ENCODE assay signal across 10 cellular contexts in the genomic region with DNA sequence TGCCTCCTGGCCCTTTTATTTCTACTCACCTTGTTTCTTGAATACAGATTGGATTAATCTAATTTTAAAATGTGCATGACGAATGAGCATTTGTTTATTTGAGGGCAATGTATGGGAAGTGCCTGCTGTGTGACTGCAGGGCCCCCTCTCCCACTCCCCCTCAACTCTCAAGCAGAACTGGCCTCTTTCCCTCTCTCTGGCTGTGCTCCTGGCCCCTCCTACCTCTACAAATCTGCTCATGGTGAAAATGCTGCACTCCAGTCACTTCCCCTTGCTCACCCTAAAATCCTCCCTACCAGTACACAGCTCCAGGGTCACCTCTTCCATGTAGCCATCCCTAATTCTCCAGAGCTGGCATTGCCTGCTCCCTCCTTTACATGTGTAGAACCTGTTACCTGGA. TPM values are rescaled to one million over a fixed set of nuclear protein-coding genes. Genes with fewer than 3 reads are reported as not detected.
DNase-seq lines count a peak whose midpoint lies in the region; ATAC-seq and TF ChIP-seq lines count a peak whose summit lies in the region.
"Had no signal": no experiment of that assay in that cellular context is flagged by ENCODE, and none has a peak within 500 bp of the region (broad histone marks: within the 10 kb centered on the region; RNA-seq: fewer than 3 reads in every experiment).

No MANE protein-coding gene starts in this region.

- H3K27me3 ChIP-seq in heart left ventricle (no peaks in the 10 kb centered on the region), breast epithelium (no peaks in the 10 kb centered on the region), muscle layer of duodenum (ENCODE audit: low read depth, low read length) (no peaks in the 10 kb centered on the region), uterus (no peaks in the 10 kb centered on the region)
- H3K27me3 ChIP-seq in effector memory CD4-positive, alpha-beta T cell (replicated peaks; ENCODE audit: control insufficient read depth, insufficient read depth, low read length, poor library complexity, severe bottlenecking), result peaks cover 6% of the 10 kb centered on the region

- H3K4me1 ChIP-seq in heart left ventricle, result peaks cover 34 to 72% (median 65%) of the 10 kb centered on the region in 12 donors
- H3K4me1 ChIP-seq in breast epithelium, result peaks cover 23 to 45% of the 10 kb centered on the region in 2 donors
- H3K4me1 ChIP-seq in muscle layer of duodenum (ENCODE audit: control insufficient read depth in 1 of 2, insufficient read depth in 2 of 2, low read length in 2 of 2), result peaks cover 55 to 65% of the 10 kb centered on the region in 2 donors
- H3K4me1 ChIP-seq in uterus, result peaks cover 4 to 37% of the 10 kb centered on the region in 2 donors
- H3K4me1 ChIP-seq in effector memory CD4-positive, alpha-beta T cell (ENCODE audit: control insufficient read depth, insufficient read depth, low read length, poor library complexity, severe bottlenecking), result peaks cover 6% of the 10 kb centered on the region

- H3K36me3 ChIP-seq in heart left ventricle (peaks cover 0 to 16% (median 4%) of the 10 kb centered on the region in 9 donors), breast epithelium (no peaks in the 10 kb centered on the region), muscle layer of duodenum (ENCODE audit: control insufficient read depth in 1 of 2, insufficient read depth in 2 of 2, low read length in 2 of 2) (peaks cover 0 to 8% of the 10 kb centered on the region in 2 donors), uterus (no peaks in the 10 kb centered on the region)
- H3K36me3 ChIP-seq in effector memory CD4-positive, alpha-beta T cell (ENCODE audit: control insufficient read depth, insufficient read depth, low read length), result no peaks in the 10 kb centered on the region

- intact Hi-C loops in heart left ventricle (cut with DNase I), result no loop called here
- intact Hi-C loops in Right ventricle myocardium superior (cut with DNase I), result no loop called here
- intact Hi-C loops in breast epithelium (cut with DNase I; ENCODE audit: low total_unique reads), result no loop called here
- intact Hi-C loops in uterus (cut with DNase I; ENCODE audit: low total_unique reads), result no loop called here

- ATAC-seq in heart left ventricle (no peak), Right ventricle myocardium superior (ENCODE audit: poor library complexity) (no peak)
- ATAC-seq: PC-3 had no signal

- DNase-seq in heart left ventricle, result no peak
- DNase-seq in Right ventricle myocardium superior, result no peak
- DNase-seq in breast epithelium (ENCODE audit: low spot score in 2 of 2), result no peak
- no peak for DNase-seq in uterus
- no peak for DNase-seq in effector memory CD4-positive, alpha-beta T cell
- DNase-seq in C1 segment of cervical spinal cord (lab: John Stamatoyannopoulos, UW), result no peak
- DNase-seq in stimulated activated CD8-positive, alpha-beta memory T cell treated with anti-CD3 and anti-CD28 coated beads, Interleukin-4, amount 100 ng/mL, for 48 hours, result no peak
- DNase-seq: activated CD4-positive, alpha-beta T cell treated with anti-CD3 and anti-CD28 coated beads, Interleukin-2, amount 10 ng/mL, durations not matched to agents 24 days and 14 days; PC-3 had no signal

- H3K27ac ChIP-seq in heart left ventricle (peak overlapping the region; percentile 24 to 100 (median 97)), breast epithelium (peak overlapping the region; percentile 98), muscle layer of duodenum (ENCODE audit: low read length) (peak overlapping the region; percentile 49), uterus (peak overlapping the region; percentile 86 to 94)
- H3K27ac ChIP-seq in effector memory CD4-positive, alpha-beta T cell (ENCODE audit: insufficient read depth, low read length, poor library complexity, severe bottlenecking), result no peak overlapping the region

- H3K9me3 ChIP-seq in heart left ventricle, result no peaks in the 10 kb centered on the region
- no peaks in the 10 kb centered on the region for H3K9me3 ChIP-seq in breast epithelium
- H3K9me3 ChIP-seq in muscle layer of duodenum (ENCODE audit: control insufficient read depth in 1 of 2, low read length in 2 of 2), result no peaks in the 10 kb centered on the region
- no peaks in the 10 kb centered on the region for H3K9me3 ChIP-seq in uterus
- H3K9me3 ChIP-seq in effector memory CD4-positive, alpha-beta T cell (ENCODE audit: control insufficient read depth, low read length), result no peaks in the 10 kb centered on the region

- WGBS in heart left ventricle, 4 donors, result 26 to 64% (median 30%) methylated on average over 1 of the region's 1 CpG

- TF ChIP-seq POLR2A in heart left ventricle (IDR thresholded peaks at IDR 0.05) (no peak), breast epithelium (IDR thresholded peaks at IDR 0.05) (no peak), uterus (IDR thresholded peaks at IDR 0.05) (no peak)

- TF ChIP-seq CTCF in heart left ventricle (IDR thresholded peaks at IDR 0.05) (no peak), breast epithelium (IDR thresholded peaks at IDR 0.05) (no peak), uterus (IDR thresholded peaks at IDR 0.05) (no peak)

- no peak overlapping the region for H3K4me3 ChIP-seq in heart left ventricle
- H3K4me3 ChIP-seq in breast epithelium, result no peak overlapping the region
- H3K4me3 ChIP-seq in muscle layer of duodenum (ENCODE audit: low read depth in 1 of 2, low read length in 2 of 2), result no peak overlapping the region
- H3K4me3 ChIP-seq in uterus, result no peak overlapping the region
- no peak overlapping the region for H3K4me3 ChIP-seq in effector memory CD4-positive, alpha-beta T cell (ENCODE audit: insufficient read depth, low read depth, low read length, poor library complexity, severe bottlenecking)

RNA-seq across cellular contexts. Expression of a gene that starts 17.2 kb away (rescaled TPM):
- total RNA-seq in heart left ventricle (100 to 1,000 TPM in 2 of 9 donors, 10 to 100 TPM in 7; 50.2 to 156 (median 68.5) TPM), Right ventricle myocardium superior (50.8 TPM), breast epithelium (10 to 100 TPM; 46.7 to 92.3 (median 74.1) TPM), uterus (10 to 100 TPM; 10.9 to 86.0 (median 42.5) TPM)
- 10 to 100 TPM; 32.1 to 53.5 TPM for polyA plus RNA-seq in heart left ventricle

RNA-seq across cellular contexts. Expression of a gene that starts 41.2 kb away (rescaled TPM):
- total RNA-seq in heart left ventricle (1,000 to 10,000 TPM; 1,031 to 1,428 (median 1,294) TPM), Right ventricle myocardium superior (1,133 TPM), breast epithelium (1,000 to 10,000 TPM; 3,271 to 4,472 (median 4,011) TPM), uterus (over 10,000 TPM in 1 of 4 donors, 1,000 to 10,000 TPM in 3; 2,445 to 12,361 (median 6,046) TPM)
- polyA plus RNA-seq in heart left ventricle, result 1,000 to 10,000 TPM; 1,822 to 3,474 TPM
